1 cellular context compared by ENCODE assay signal in the genomic region with DNA sequence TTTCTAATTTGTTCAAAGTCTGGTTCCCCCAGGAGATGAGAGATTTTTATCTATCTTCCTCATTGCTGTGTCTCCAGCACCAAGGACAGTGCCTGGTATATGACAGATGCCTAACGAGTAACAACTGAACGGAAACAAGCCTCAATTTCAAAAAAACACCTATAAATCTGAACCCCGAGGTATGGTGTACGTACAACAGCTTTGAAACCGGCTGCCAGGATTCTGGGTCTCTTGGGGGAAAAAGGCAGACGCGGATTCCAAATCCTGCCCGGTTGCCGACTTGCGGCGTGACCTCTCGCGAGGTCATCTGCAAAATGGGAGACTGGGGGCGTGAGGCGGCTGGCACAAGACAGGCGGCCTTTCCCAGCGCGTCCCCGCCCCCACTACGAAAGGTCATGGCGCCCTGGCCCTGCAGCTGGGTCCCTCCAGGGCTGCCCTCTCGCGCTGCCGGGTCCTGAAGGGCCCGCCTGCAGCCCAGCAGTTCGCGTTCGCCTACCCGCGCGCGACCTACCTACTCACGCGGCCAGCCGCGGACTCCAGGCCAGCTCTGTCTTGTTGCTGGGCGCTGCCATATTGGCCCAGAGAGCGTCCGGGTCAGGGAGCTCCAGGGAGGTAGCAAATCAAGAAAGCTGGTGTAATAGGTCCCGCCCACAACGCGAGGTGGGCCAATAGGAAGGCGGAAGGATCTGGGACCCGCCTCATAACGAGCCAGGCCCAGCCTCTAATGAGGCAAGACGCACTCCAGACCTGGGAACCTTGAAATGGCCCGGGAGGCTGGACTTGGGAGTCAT.
A peak's percentile ranks its signal among the peaks of the same experiment; 100 is the strongest.
TF ChIP-seq lines count a peak whose summit lies in the region.

A gene with protein sequence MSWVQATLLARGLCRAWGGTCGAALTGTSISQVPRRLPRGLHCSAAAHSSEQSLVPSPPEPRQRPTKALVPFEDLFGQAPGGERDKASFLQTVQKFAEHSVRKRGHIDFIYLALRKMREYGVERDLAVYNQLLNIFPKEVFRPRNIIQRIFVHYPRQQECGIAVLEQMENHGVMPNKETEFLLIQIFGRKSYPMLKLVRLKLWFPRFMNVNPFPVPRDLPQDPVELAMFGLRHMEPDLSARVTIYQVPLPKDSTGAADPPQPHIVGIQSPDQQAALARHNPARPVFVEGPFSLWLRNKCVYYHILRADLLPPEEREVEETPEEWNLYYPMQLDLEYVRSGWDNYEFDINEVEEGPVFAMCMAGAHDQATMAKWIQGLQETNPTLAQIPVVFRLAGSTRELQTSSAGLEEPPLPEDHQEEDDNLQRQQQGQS (minus strand): TSS at position 584 of the 791 bp plus-strand sequence. CDS start 9,964 bp downstream, outside the sequence.

TF ChIP-seq in HepG2, 621 proteins besides CTCF, POLR2A, EP300 and RAD21 (continued from another document and continues in another):
- TF ChIP-seq, protein P1, sequence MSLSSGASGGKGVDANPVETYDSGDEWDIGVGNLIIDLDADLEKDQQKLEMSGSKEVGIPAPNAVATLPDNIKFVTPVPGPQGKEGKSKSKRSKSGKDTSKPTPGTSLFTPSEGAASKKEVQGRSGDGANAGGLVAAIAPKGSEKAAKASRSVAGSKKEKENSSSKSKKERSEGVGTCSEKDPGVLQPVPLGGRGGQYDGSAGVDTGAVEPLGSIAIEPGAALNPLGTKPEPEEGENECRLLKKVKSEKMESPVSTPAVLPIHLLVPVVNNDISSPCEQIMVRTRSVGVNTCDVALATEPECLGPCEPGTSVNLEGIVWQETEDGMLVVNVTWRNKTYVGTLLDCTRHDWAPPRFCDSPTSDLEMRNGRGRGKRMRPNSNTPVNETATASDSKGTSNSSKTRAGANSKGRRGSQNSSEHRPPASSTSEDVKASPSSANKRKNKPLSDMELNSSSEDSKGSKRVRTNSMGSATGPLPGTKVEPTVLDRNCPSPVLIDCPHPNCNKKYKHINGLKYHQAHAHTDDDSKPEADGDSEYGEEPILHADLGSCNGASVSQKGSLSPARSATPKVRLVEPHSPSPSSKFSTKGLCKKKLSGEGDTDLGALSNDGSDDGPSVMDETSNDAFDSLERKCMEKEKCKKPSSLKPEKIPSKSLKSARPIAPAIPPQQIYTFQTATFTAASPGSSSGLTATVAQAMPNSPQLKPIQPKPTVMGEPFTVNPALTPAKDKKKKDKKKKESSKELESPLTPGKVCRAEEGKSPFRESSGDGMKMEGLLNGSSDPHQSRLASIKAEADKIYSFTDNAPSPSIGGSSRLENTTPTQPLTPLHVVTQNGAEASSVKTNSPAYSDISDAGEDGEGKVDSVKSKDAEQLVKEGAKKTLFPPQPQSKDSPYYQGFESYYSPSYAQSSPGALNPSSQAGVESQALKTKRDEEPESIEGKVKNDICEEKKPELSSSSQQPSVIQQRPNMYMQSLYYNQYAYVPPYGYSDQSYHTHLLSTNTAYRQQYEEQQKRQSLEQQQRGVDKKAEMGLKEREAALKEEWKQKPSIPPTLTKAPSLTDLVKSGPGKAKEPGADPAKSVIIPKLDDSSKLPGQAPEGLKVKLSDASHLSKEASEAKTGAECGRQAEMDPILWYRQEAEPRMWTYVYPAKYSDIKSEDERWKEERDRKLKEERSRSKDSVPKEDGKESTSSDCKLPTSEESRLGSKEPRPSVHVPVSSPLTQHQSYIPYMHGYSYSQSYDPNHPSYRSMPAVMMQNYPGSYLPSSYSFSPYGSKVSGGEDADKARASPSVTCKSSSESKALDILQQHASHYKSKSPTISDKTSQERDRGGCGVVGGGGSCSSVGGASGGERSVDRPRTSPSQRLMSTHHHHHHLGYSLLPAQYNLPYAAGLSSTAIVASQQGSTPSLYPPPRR (CRISPR knock-in tag; IDR thresholded peaks at IDR 0.05; ENCODE audit: borderline replicate concordance) = no peak; the same call in 1 of the 2 replicates
- TF ChIP-seq, protein P2, sequence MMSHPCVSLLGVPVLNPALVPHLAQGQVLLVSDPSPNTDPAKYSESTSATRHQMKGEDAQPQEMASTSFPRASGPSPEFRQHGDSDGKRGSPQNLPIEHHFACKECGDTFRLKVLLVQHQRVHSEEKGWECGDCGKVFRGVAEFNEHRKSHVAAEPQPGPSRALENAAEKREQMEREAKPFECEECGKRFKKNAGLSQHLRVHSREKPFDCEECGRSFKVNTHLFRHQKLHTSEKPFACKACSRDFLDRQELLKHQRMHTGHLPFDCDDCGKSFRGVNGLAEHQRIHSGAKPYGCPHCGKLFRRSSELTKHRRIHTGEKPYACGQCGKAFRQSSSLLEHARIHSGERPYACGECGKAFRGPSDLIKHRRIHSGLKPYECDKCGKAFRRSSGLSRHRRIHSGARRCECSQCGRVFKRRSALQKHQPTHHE (CRISPR knock-in tag; IDR thresholded peaks at IDR 0.05; ENCODE audit: borderline replicate concordance) = peak; percentile 14; the same call in 1 of the 2 replicates
- TF ChIP-seq, protein P3, sequence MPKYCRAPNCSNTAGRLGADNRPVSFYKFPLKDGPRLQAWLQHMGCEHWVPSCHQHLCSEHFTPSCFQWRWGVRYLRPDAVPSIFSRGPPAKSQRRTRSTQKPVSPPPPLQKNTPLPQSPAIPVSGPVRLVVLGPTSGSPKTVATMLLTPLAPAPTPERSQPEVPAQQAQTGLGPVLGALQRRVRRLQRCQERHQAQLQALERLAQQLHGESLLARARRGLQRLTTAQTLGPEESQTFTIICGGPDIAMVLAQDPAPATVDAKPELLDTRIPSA (CRISPR knock-in tag; IDR thresholded peaks at IDR 0.05; ENCODE audit: borderline replicate concordance) = no peak
- no peak for TF ChIP-seq TBP (CRISPR knock-in tag; IDR thresholded peaks at IDR 0.05)
- TF ChIP-seq ZNF367 (CRISPR knock-in tag; IDR thresholded peaks at IDR 0.05; ENCODE audit: borderline replicate concordance) = no peak
- no peak for TF ChIP-seq ZBTB3 (CRISPR knock-in tag; IDR thresholded peaks at IDR 0.05; ENCODE audit: borderline replicate concordance, low read depth)
- TF ChIP-seq, protein P4, sequence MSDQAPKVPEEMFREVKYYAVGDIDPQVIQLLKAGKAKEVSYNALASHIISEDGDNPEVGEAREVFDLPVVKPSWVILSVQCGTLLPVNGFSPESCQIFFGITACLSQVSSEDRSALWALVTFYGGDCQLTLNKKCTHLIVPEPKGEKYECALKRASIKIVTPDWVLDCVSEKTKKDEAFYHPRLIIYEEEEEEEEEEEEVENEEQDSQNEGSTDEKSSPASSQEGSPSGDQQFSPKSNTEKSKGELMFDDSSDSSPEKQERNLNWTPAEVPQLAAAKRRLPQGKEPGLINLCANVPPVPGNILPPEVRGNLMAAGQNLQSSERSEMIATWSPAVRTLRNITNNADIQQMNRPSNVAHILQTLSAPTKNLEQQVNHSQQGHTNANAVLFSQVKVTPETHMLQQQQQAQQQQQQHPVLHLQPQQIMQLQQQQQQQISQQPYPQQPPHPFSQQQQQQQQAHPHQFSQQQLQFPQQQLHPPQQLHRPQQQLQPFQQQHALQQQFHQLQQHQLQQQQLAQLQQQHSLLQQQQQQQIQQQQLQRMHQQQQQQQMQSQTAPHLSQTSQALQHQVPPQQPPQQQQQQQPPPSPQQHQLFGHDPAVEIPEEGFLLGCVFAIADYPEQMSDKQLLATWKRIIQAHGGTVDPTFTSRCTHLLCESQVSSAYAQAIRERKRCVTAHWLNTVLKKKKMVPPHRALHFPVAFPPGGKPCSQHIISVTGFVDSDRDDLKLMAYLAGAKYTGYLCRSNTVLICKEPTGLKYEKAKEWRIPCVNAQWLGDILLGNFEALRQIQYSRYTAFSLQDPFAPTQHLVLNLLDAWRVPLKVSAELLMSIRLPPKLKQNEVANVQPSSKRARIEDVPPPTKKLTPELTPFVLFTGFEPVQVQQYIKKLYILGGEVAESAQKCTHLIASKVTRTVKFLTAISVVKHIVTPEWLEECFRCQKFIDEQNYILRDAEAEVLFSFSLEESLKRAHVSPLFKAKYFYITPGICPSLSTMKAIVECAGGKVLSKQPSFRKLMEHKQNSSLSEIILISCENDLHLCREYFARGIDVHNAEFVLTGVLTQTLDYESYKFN (CRISPR knock-in tag; conservative IDR thresholded peaks at IDR 0.05) = peak; percentile 53
- TF ChIP-seq ZIK1 (CRISPR knock-in tag; IDR thresholded peaks at IDR 0.05; ENCODE audit: borderline replicate concordance, low read depth) = peak; percentile 76; the same call in 1 of the 2 replicates
- TF ChIP-seq, protein P5, sequence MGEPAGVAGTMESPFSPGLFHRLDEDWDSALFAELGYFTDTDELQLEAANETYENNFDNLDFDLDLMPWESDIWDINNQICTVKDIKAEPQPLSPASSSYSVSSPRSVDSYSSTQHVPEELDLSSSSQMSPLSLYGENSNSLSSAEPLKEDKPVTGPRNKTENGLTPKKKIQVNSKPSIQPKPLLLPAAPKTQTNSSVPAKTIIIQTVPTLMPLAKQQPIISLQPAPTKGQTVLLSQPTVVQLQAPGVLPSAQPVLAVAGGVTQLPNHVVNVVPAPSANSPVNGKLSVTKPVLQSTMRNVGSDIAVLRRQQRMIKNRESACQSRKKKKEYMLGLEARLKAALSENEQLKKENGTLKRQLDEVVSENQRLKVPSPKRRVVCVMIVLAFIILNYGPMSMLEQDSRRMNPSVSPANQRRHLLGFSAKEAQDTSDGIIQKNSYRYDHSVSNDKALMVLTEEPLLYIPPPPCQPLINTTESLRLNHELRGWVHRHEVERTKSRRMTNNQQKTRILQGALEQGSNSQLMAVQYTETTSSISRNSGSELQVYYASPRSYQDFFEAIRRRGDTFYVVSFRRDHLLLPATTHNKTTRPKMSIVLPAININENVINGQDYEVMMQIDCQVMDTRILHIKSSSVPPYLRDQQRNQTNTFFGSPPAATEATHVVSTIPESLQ (CRISPR knock-in tag; conservative IDR thresholded peaks at IDR 0.05) = no peak
- TF ChIP-seq ZNF607 (CRISPR knock-in tag; IDR thresholded peaks at IDR 0.05; ENCODE audit: borderline replicate concordance) = peak; percentile 81; the same call in 1 of the 2 replicates
- TF ChIP-seq ZFAT (CRISPR knock-in tag; conservative IDR thresholded peaks at IDR 0.05) = 0 out of 2 replicates have a peak, but pooled peaks have one; percentile 18
- no peak for TF ChIP-seq ZNF773 (CRISPR knock-in tag; IDR thresholded peaks at IDR 0.05; ENCODE audit: borderline replicate concordance)
- TF ChIP-seq, protein P6, sequence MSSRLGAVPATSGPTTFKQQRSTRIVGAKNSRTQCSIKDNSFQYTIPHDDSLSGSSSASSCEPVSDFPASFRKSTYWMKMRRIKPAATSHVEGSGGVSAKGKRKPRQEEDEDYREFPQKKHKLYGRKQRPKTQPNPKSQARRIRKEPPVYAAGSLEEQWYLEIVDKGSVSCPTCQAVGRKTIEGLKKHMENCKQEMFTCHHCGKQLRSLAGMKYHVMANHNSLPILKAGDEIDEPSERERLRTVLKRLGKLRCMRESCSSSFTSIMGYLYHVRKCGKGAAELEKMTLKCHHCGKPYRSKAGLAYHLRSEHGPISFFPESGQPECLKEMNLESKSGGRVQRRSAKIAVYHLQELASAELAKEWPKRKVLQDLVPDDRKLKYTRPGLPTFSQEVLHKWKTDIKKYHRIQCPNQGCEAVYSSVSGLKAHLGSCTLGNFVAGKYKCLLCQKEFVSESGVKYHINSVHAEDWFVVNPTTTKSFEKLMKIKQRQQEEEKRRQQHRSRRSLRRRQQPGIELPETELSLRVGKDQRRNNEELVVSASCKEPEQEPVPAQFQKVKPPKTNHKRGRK (CRISPR knock-in tag; IDR thresholded peaks at IDR 0.05) = no peak
- TF ChIP-seq ZNF781 (CRISPR knock-in tag; IDR thresholded peaks at IDR 0.05; ENCODE audit: borderline replicate concordance, not compliant biosample characterization) = no peak
- no peak for TF ChIP-seq JARID2 (CRISPR knock-in tag; IDR thresholded peaks at IDR 0.05; ENCODE audit: insufficient replicate concordance)
- TF ChIP-seq IKZF4 (CRISPR knock-in tag; IDR thresholded peaks at IDR 0.05; ENCODE audit: borderline replicate concordance, low read depth, not compliant biosample characterization) = no peak
- no peak for TF ChIP-seq ZBTB7B (CRISPR knock-in tag; IDR thresholded peaks at IDR 0.05)
- TF ChIP-seq ZNF644 (CRISPR knock-in tag; IDR thresholded peaks at IDR 0.05; ENCODE audit: low read depth) = no peak
- peak; percentile 85; the same call in 1 of the 2 replicates for TF ChIP-seq KDM2A (CRISPR knock-in tag; IDR thresholded peaks at IDR 0.05; ENCODE audit: borderline replicate concordance, low read depth)
- no peak for TF ChIP-seq PTBP1 (IDR thresholded peaks at IDR 0.05; ENCODE audit: low read depth, low read length, poor library complexity, severe bottlenecking)
- 0 out of 2 replicates have a peak, but pooled peaks have one; percentile 32 for TF ChIP-seq MIER3 (CRISPR knock-in tag; IDR thresholded peaks at IDR 0.05; ENCODE audit: borderline replicate concordance)
- TF ChIP-seq, protein P7, sequence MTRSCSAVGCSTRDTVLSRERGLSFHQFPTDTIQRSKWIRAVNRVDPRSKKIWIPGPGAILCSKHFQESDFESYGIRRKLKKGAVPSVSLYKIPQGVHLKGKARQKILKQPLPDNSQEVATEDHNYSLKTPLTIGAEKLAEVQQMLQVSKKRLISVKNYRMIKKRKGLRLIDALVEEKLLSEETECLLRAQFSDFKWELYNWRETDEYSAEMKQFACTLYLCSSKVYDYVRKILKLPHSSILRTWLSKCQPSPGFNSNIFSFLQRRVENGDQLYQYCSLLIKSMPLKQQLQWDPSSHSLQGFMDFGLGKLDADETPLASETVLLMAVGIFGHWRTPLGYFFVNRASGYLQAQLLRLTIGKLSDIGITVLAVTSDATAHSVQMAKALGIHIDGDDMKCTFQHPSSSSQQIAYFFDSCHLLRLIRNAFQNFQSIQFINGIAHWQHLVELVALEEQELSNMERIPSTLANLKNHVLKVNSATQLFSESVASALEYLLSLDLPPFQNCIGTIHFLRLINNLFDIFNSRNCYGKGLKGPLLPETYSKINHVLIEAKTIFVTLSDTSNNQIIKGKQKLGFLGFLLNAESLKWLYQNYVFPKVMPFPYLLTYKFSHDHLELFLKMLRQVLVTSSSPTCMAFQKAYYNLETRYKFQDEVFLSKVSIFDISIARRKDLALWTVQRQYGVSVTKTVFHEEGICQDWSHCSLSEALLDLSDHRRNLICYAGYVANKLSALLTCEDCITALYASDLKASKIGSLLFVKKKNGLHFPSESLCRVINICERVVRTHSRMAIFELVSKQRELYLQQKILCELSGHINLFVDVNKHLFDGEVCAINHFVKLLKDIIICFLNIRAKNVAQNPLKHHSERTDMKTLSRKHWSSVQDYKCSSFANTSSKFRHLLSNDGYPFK (CRISPR knock-in tag; IDR thresholded peaks at IDR 0.05; ENCODE audit: borderline replicate concordance) = peak; percentile 98
- TF ChIP-seq, protein P8, sequence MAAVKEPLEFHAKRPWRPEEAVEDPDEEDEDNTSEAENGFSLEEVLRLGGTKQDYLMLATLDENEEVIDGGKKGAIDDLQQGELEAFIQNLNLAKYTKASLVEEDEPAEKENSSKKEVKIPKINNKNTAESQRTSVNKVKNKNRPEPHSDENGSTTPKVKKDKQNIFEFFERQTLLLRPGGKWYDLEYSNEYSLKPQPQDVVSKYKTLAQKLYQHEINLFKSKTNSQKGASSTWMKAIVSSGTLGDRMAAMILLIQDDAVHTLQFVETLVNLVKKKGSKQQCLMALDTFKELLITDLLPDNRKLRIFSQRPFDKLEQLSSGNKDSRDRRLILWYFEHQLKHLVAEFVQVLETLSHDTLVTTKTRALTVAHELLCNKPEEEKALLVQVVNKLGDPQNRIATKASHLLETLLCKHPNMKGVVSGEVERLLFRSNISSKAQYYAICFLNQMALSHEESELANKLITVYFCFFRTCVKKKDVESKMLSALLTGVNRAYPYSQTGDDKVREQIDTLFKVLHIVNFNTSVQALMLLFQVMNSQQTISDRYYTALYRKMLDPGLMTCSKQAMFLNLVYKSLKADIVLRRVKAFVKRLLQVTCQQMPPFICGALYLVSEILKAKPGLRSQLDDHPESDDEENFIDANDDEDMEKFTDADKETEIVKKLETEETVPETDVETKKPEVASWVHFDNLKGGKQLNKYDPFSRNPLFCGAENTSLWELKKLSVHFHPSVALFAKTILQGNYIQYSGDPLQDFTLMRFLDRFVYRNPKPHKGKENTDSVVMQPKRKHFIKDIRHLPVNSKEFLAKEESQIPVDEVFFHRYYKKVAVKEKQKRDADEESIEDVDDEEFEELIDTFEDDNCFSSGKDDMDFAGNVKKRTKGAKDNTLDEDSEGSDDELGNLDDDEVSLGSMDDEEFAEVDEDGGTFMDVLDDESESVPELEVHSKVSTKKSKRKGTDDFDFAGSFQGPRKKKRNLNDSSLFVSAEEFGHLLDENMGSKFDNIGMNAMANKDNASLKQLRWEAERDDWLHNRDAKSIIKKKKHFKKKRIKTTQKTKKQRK (IDR thresholded peaks at IDR 0.05; ENCODE audit: low read length) = no peak
- no peak for TF ChIP-seq TMF1 (CRISPR knock-in tag; IDR thresholded peaks at IDR 0.05; ENCODE audit: low read depth)
- TF ChIP-seq FOXA3 (CRISPR knock-in tag; IDR thresholded peaks at IDR 0.05) = peak; percentile 40; the same call in 1 of the 2 replicates
